Comparison of ENCODE assay signal across 10 cellular contexts in genomic region chr15:71296032-71296686, GRCh38.
DNase-seq lines count a peak whose midpoint lies in the region; ATAC-seq and TF ChIP-seq lines count a peak whose summit lies in the region.
"Had no signal": no experiment of that assay in that cellular context is flagged by ENCODE, and none has a peak within 500 bp of the region (broad histone marks: within the 10 kb centered on the region; RNA-seq: fewer than 3 reads in every experiment).

No MANE protein-coding gene starts in this region.

- H3K4me1 ChIP-seq in ascending aorta (peaks cover 12 to 21% of the 10 kb centered on the region in 2 donors), thoracic aorta (ENCODE audit: control insufficient read depth in 1 of 2, low read depth in 2 of 2) (peaks cover 18 to 51% of the 10 kb centered on the region in 2 donors), stomach (peaks cover 0 to 19% (median 3%) of the 10 kb centered on the region in 4 donors)

- ATAC-seq in thoracic aorta (ENCODE audit: insufficient number of reproducible peaks, low FRiP score, low read depth) (no peak), HG03520 (IDR thresholded peaks at IDR 0.05; ENCODE audit: unreplicated experiment) (no peak)

- intact Hi-C loops in ascending aorta (cut with DNase I) = loop anchor here (2.0 kb wide), 1 partner anchor 39 kb away; no protein-coding TSS in a partner anchor
- intact Hi-C loops in stomach (cut with DNase I; ENCODE audit: low total_unique reads) = no loop called here

- DNase-seq in HS-5 (ENCODE audit: low read depth) (peak; percentile 93), ascending aorta (ENCODE audit: low spot score in 2 of 2) (no peak), glomerular endothelial cell (ENCODE audit: extremely low read depth, low read depth, low spot score) (peak; percentile 77), thoracic aorta (ENCODE audit: low spot score) (no peak), stomach (no peak)
- no peak for DNase-seq in stimulated activated CD4-positive, alpha-beta T cell treated with anti-CD3 and anti-CD28 coated beads, Interleukin-1b, Interleukin-23, amount 100 ng/mL, for 48 hours
- DNase-seq: DND-41, hypothalamus, tibial artery had no signal

- H3K4me3 ChIP-seq in ascending aorta (no peak overlapping the region), thoracic aorta (no peak overlapping the region), stomach (no peak overlapping the region)
- H3K4me3 ChIP-seq: tibial artery had no signal

- TF ChIP-seq EP300 in stomach (IDR thresholded peaks at IDR 0.05) = no peak

- H3K27ac ChIP-seq in ascending aorta (peak overlapping the region; percentile 52 to 80), thoracic aorta (peak overlapping the region; percentile 66 to 80), stomach (peak overlapping the region in 1 of 5 donors; percentile 53)

- TF ChIP-seq CTCF in ascending aorta (IDR thresholded peaks at IDR 0.05) = no peak
- TF ChIP-seq CTCF in thoracic aorta (IDR thresholded peaks at IDR 0.05) = no peak
- TF ChIP-seq CTCF in stomach (IDR thresholded peaks at IDR 0.05) = no peak

- H3K36me3 ChIP-seq in ascending aorta (no peaks in the 10 kb centered on the region), thoracic aorta (no peaks in the 10 kb centered on the region), stomach (no peaks in the 10 kb centered on the region)
- H3K36me3 ChIP-seq: tibial artery had no signal

- no peaks in the 10 kb centered on the region for H3K9me3 ChIP-seq in ascending aorta
- no peaks in the 10 kb centered on the region for H3K9me3 ChIP-seq in thoracic aorta
- H3K9me3 ChIP-seq in stomach = no peaks in the 10 kb centered on the region
- H3K9me3 ChIP-seq: tibial artery had no signal

- H3K27me3 ChIP-seq in ascending aorta (no peaks in the 10 kb centered on the region), thoracic aorta (replicated peaks; ENCODE audit: insufficient read depth) (no peaks in the 10 kb centered on the region), stomach (no peaks in the 10 kb centered on the region)
- H3K27me3 ChIP-seq: tibial artery had no signal

- TF ChIP-seq POLR2A in stomach (IDR thresholded peaks at IDR 0.05) = no peak

- WGBS in stomach, 5 donors = 67 to 84% (median 78%) methylated on average over 10 of the region's 10 CpGs

Comparison
In these comparisons a context has a peak if more than half of its experiments do, and no peak if none do; other contexts are left out.
1. DNase-seq: peak in HS-5 (single experiment) and glomerular endothelial cell (single experiment); none in ascending aorta (0 of 2), thoracic aorta (single experiment), stomach (single experiment) and stimulated activated CD4-positive, alpha-beta T cell treated with anti-CD3 and anti-CD28 coated beads, Interleukin-1b, Interleukin-23, amount 100 ng/mL, for 48 hours (single experiment).